Comparison of ENCODE assay signal across 18 cellular contexts in the genomic region with DNA sequence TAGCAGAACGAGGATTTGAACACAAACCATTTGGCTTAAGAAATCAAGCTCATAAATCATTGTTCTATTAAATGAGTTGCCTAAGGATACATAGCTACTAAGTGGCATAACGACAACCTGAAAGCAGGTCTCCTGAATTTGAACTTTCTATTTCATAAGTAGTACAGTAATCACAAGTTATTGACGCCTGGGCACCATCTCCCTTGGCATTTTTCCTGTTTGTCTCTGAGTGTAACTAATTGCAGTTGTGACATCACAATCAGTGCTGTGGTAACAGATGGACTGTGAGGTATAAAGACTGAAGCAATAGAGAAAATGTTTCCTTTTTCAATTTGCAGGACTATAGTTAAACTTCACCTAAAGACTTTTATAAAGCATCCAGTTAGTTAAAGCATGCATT. TPM values are rescaled to one million over a fixed set of nuclear protein-coding genes. Genes with fewer than 3 reads are reported as not detected.
A peak's percentile ranks its signal among the peaks of the same experiment; 100 is the strongest.
DNase-seq lines count a peak whose midpoint lies in the region; ATAC-seq and TF ChIP-seq lines count a peak whose summit lies in the region.
"Had no signal": no experiment of that assay in that cellular context is flagged by ENCODE, and none has a peak within 500 bp of the region (broad histone marks: within the 10 kb centered on the region; RNA-seq: fewer than 3 reads in every experiment).

No MANE protein-coding gene starts in this region.

- DNase-seq in DMS 273 (lab: John Stamatoyannopoulos, UW; ENCODE audit: unreplicated experiment), result peak; percentile 19
- DNase-seq in DMS 273 treated with DMSO at 0.1 percent for 48 hours (lab: John Stamatoyannopoulos, UW), result no peak
- peak; percentile 45 for DNase-seq in adipocyte (ENCODE audit: low read depth)
- peak; percentile 48 for DNase-seq in fibroblast of the aortic adventitia (ENCODE audit: low read depth)
- no peak for DNase-seq in thoracic aorta (ENCODE audit: low spot score)
- DNase-seq in DMS79 treated with DMSO at 0.1 percent for 48 hours (lab: John Stamatoyannopoulos, UW), result no peak
- no peak for DNase-seq in NCI-H1092 treated with DMSO at 0.1 percent for 48 hours (lab: John Stamatoyannopoulos, UW)
- no peak for DNase-seq in activated CD8-positive, alpha-beta memory T cell treated with anti-CD3 and anti-CD28 coated beads, Interleukin-2, amount 10 ng/mL, durations not matched to agents 7 days and 5 days
- DNase-seq: BE2C; CD4-positive, alpha-beta T cell; NCI-H1436 treated with DMSO at 0.1 percent for 48 hours; NCI-H2029 treated with DMSO at 0.1 percent for 48 hours; NCI-H2171 treated with DMSO at 0.1 percent for 48 hours; NCI-H510A; NCI-H82 had no signal

- H3K27ac ChIP-seq in thoracic aorta, result peak overlapping the region; percentile 78 to 82
- H3K27ac ChIP-seq: 22Rv1 had no signal

- no peaks in the 10 kb centered on the region for H3K27me3 ChIP-seq in adipocyte (replicated peaks; ENCODE audit: control insufficient read depth, insufficient read depth, low read length)
- no peaks in the 10 kb centered on the region for H3K27me3 ChIP-seq in thoracic aorta (replicated peaks; ENCODE audit: insufficient read depth)
- H3K27me3 ChIP-seq: BE2C had no signal

- H3K27me3 Mint-ChIP-seq in activated CD8-positive, alpha-beta memory T cell treated with anti-CD3 and anti-CD28 coated beads, Interleukin-2, amount 10 ng/mL, durations not matched to agents 7 days and 5 days, result no peaks in the 10 kb centered on the region
- H3K27me3 Mint-ChIP-seq: CD4-positive, alpha-beta T cell had no signal

- H3K27ac Mint-ChIP-seq in activated CD8-positive, alpha-beta memory T cell treated with anti-CD3 and anti-CD28 coated beads, Interleukin-2, amount 10 ng/mL, durations not matched to agents 7 days and 5 days, result no peak overlapping the region
- H3K27ac Mint-ChIP-seq: CD4-positive, alpha-beta T cell had no signal

- no peaks in the 10 kb centered on the region for H3K36me3 ChIP-seq in adipocyte (ENCODE audit: control insufficient read depth, insufficient read depth, low read length, severe bottlenecking)
- no peaks in the 10 kb centered on the region for H3K36me3 ChIP-seq in thoracic aorta
- H3K36me3 ChIP-seq: BE2C had no signal

- H3K4me1 Mint-ChIP-seq in activated CD8-positive, alpha-beta memory T cell treated with anti-CD3 and anti-CD28 coated beads, Interleukin-2, amount 10 ng/mL, durations not matched to agents 7 days and 5 days, result peaks cover 31% of the 10 kb centered on the region

- H3K9me3 Mint-ChIP-seq in activated CD8-positive, alpha-beta memory T cell treated with anti-CD3 and anti-CD28 coated beads, Interleukin-2, amount 10 ng/mL, durations not matched to agents 7 days and 5 days (ENCODE audit: low read depth), result no peaks in the 10 kb centered on the region
- H3K9me3 Mint-ChIP-seq: CD4-positive, alpha-beta T cell had no signal

- no peak for ATAC-seq in thoracic aorta (ENCODE audit: insufficient number of reproducible peaks, low FRiP score, low read depth)
- ATAC-seq in activated CD8-positive, alpha-beta memory T cell treated with anti-CD3 and anti-CD28 coated beads, Interleukin-2, amount 10 ng/mL, durations not matched to agents 7 days and 5 days, result no peak
- ATAC-seq: HCT116, K562 had no signal

- no peak overlapping the region for H3K4me3 Mint-ChIP-seq in activated CD8-positive, alpha-beta memory T cell treated with anti-CD3 and anti-CD28 coated beads, Interleukin-2, amount 10 ng/mL, durations not matched to agents 7 days and 5 days
- H3K4me3 Mint-ChIP-seq: CD4-positive, alpha-beta T cell had no signal

- no peaks in the 10 kb centered on the region for H3K9me3 ChIP-seq in adipocyte (ENCODE audit: control insufficient read depth, low read length)
- no peaks in the 10 kb centered on the region for H3K9me3 ChIP-seq in thoracic aorta
- H3K9me3 ChIP-seq: BE2C had no signal

- peaks cover 12% of the 10 kb centered on the region for H3K36me3 Mint-ChIP-seq in activated CD8-positive, alpha-beta memory T cell treated with anti-CD3 and anti-CD28 coated beads, Interleukin-2, amount 10 ng/mL, durations not matched to agents 7 days and 5 days

- CTCF ChIA-PET in activated CD8-positive, alpha-beta memory T cell treated with anti-CD3 and anti-CD28 coated beads, Interleukin-2, amount 10 ng/mL, durations not matched to agents 7 days and 5 days (lab: Charles Lee), result no interaction called here

- H3K4me1 ChIP-seq in adipocyte (ENCODE audit: control insufficient read depth, insufficient read depth, low read length), result peaks cover 33% of the 10 kb centered on the region
- H3K4me1 ChIP-seq in thoracic aorta (ENCODE audit: control insufficient read depth in 1 of 2, low read depth in 2 of 2), result peaks cover 33 to 72% of the 10 kb centered on the region in 2 donors
- H3K4me1 ChIP-seq: BE2C had no signal

- no peak overlapping the region for H3K9ac ChIP-seq in adipocyte (ENCODE audit: low read length)

- H3K4me3 ChIP-seq in adipocyte (ENCODE audit: low read length) (no peak overlapping the region), fibroblast of the aortic adventitia (ENCODE audit: low read depth, low read length) (no peak overlapping the region), thoracic aorta (no peak overlapping the region)
- H3K4me3 ChIP-seq: K562 had no signal

- TF ChIP-seq CTCF in fibroblast of the aortic adventitia (IDR thresholded peaks at IDR 0.05; ENCODE audit: insufficient read depth, low read length), result no peak
- no peak for TF ChIP-seq CTCF in thoracic aorta (IDR thresholded peaks at IDR 0.05)

RNA-seq across cellular contexts. Expression of gene CSTF2T, which starts 6.4 kb away (rescaled TPM):
- total RNA-seq in fibroblast of the aortic adventitia (ENCODE audit: low replicate concordance), result 19.1 and 29.1 TPM in 2 replicates
- 10 to 100 TPM; 24.6 to 39.9 TPM for total RNA-seq in thoracic aorta
- total RNA-seq in activated CD8-positive, alpha-beta memory T cell treated with anti-CD3 and anti-CD28 coated beads, Interleukin-2, amount 10 ng/mL, durations not matched to agents 7 days and 5 days, result 10 to 100 TPM; 36.9 to 39.3 TPM

Comparison
In these comparisons a context has a peak if more than half of its experiments do, and no peak if none do; other contexts are left out.
1. DNase-seq: peak in DMS 273 (single experiment), adipocyte (single experiment) and fibroblast of the aortic adventitia (single experiment); none in DMS 273 treated with DMSO at 0.1 percent for 48 hours (single experiment), thoracic aorta (single experiment), DMS79 treated with DMSO at 0.1 percent for 48 hours (single experiment), NCI-H1092 treated with DMSO at 0.1 percent for 48 hours (single experiment) and activated CD8-positive, alpha-beta memory T cell treated with anti-CD3 and anti-CD28 coated beads, Interleukin-2, amount 10 ng/mL, durations not matched to agents 7 days and 5 days (single experiment).